ENCODE assay signal across 23 cellular contexts in genomic region chr12:130142736-130143135, GRCh38. TPM values are rescaled to one million over a fixed set of nuclear protein-coding genes. Genes with fewer than 3 reads are reported as not detected.
DNase-seq lines count a peak whose midpoint lies in the region; ATAC-seq and TF ChIP-seq lines count a peak whose summit lies in the region.
"Had no signal": no experiment of that assay in that cellular context is flagged by ENCODE, and none has a peak within 500 bp of the region (broad histone marks: within the 10 kb centered on the region; RNA-seq: fewer than 3 reads in every experiment).

No MANE protein-coding gene starts in this region.

- H3K4ac ChIP-seq in neuronal stem cell (ENCODE audit: low read length), result no peak overlapping the region

- H3K9ac ChIP-seq in neuronal stem cell (ENCODE audit: low read depth, low read length, poor library complexity), result peak overlapping the region; percentile 50

- H3K14ac ChIP-seq in neuronal stem cell (ENCODE audit: low read length), result no peak overlapping the region

- H2BK12ac ChIP-seq in neuronal stem cell (ENCODE audit: low read length), result peak overlapping the region; percentile 6

- no peak overlapping the region for H3K4me2 ChIP-seq in neuronal stem cell (ENCODE audit: insufficient read depth, low read length, poor library complexity, severe bottlenecking)

- H3K23ac ChIP-seq in neuronal stem cell (ENCODE audit: low read depth, low read length, poor library complexity), result no peak overlapping the region

- POLR2A ChIA-PET in CD4-positive, alpha-beta T cell (lab: Charles Lee), result no interaction called here

- DNase-seq in M059J (ENCODE audit: low read depth) (peak; percentile 33), RWPE2 (ENCODE audit: low spot score) (no peak), neuronal stem cell (ENCODE audit: low spot score) (no peak), NCI-H2196 treated with DMSO at 0.1 percent for 48 hours (lab: John Stamatoyannopoulos, UW; ENCODE audit: unreplicated experiment) (no peak), NCI-H1436 treated with DMSO at 0.1 percent for 48 hours (lab: John Stamatoyannopoulos, UW) (no peak)
- DNase-seq in CD4-positive, alpha-beta T cell, result no peak
- no peak for DNase-seq in activated CD8-positive, alpha-beta memory T cell treated with anti-CD3 and anti-CD28 coated beads, Interleukin-2, amount 50 U/mL, for 4 hours
- DNase-seq: BE2C; Caco-2; CD4-positive, alpha-beta memory T cell; DND-41; KBM-7; NCI-H1694 treated with DMSO at 0.1 percent for 48 hours; NCI-H446 treated with DMSO at 0.1 percent for 48 hours; NCI-H526 treated with DMSO at 0.1 percent for 48 hours; OCI-M1; SHP77 treated with DMSO at 0.1 percent for 48 hours had no signal

- intact Hi-C loops in CD4-positive, alpha-beta T cell (cut with DNase I, micrococcal nuclease), result no loop called here

- H2AK5ac ChIP-seq in neuronal stem cell (ENCODE audit: low read depth, low read length), result no peak overlapping the region

- H3K27me3 Mint-ChIP-seq in CD4-positive, alpha-beta T cell, result peaks cover 9% of the 10 kb centered on the region

- H3K9me3 ChIP-seq in RWPE2 (ENCODE audit: severe bottlenecking), result no peaks in the 10 kb centered on the region
- H3K9me3 ChIP-seq in esophagus (ENCODE audit: control insufficient read depth in 2 of 2, insufficient read depth in 1 of 2, low read depth in 1 of 2, low read length in 1 of 2), result no peaks in the 10 kb centered on the region
- H3K9me3 ChIP-seq in neuronal stem cell (replicated peaks in 1 of 2; ENCODE audit: control insufficient read depth in 2 of 2, insufficient read depth in 1 of 2, low read depth in 1 of 2, low read length in 2 of 2), result no peaks in the 10 kb centered on the region
- no peaks in the 10 kb centered on the region for H3K9me3 ChIP-seq in CD4-positive, alpha-beta T cell (ENCODE audit: control insufficient read depth, low read length)
- H3K9me3 ChIP-seq: BE2C, Caco-2, HAP-1 had no signal

- H3K27ac Mint-ChIP-seq in CD4-positive, alpha-beta T cell, result no peak overlapping the region
- H3K27ac Mint-ChIP-seq: CD4-positive, alpha-beta memory T cell had no signal

- 48 to 71% methylated on average over 14 of the region's 14 CpGs for WGBS in esophagus, 2 donors
- WGBS in neuronal stem cell (ENCODE audit: extremely low coverage in 2 of 2, insufficient read length in 2 of 2, insufficient replicate concordance in 1 of 2), 2 donors, result no CpG with 5 or more reads among the region's 14 CpGs

- H3K36me3 ChIP-seq in RWPE2 (ENCODE audit: low read depth) (no peaks in the 10 kb centered on the region), esophagus (ENCODE audit: control insufficient read depth in 2 of 2, insufficient read depth in 2 of 2, low read length in 1 of 2) (no peaks in the 10 kb centered on the region), neuronal stem cell (replicated peaks in 1 of 2; ENCODE audit: control insufficient read depth in 2 of 2, insufficient read depth in 2 of 2, low read length in 2 of 2) (no peaks in the 10 kb centered on the region)
- H3K36me3 ChIP-seq: BE2C, HAP-1 had no signal

- H3K18ac ChIP-seq in neuronal stem cell (ENCODE audit: low read length), result peak overlapping the region; percentile 78

- no peak overlapping the region for H2BK120ac ChIP-seq in neuronal stem cell (ENCODE audit: low read depth, low read length)

- H3K27me3 ChIP-seq in RWPE2 (ENCODE audit: insufficient read depth, poor library complexity, severe bottlenecking) (no peaks in the 10 kb centered on the region), esophagus (ENCODE audit: control insufficient read depth in 1 of 2, insufficient read depth in 2 of 2, low read length in 2 of 2) (no peaks in the 10 kb centered on the region), neuronal stem cell (ENCODE audit: control insufficient read depth in 3 of 3, insufficient read depth in 3 of 3, low read depth in 1 of 3, low read length in 3 of 3) (peaks cover 0 to 28% (median 9%) of the 10 kb centered on the region in 3 experiments)
- H3K27me3 ChIP-seq in CD4-positive, alpha-beta T cell (ENCODE audit: control insufficient read depth, insufficient read depth, low read length), result no peaks in the 10 kb centered on the region

- TF ChIP-seq CTCF in RWPE2 (IDR thresholded peaks at IDR 0.05; ENCODE audit: poor library complexity, severe bottlenecking), result no peak
- TF ChIP-seq CTCF in CD4-positive, alpha-beta T cell (IDR thresholded peaks at IDR 0.05), result no peak

- ATAC-seq in RWPE2 (ENCODE audit: low read depth), result peak; percentile 82
- ATAC-seq in CD4-positive, alpha-beta T cell (ENCODE audit: poor library complexity), result no peak

- H3K79me1 ChIP-seq in neuronal stem cell (ENCODE audit: low read depth, low read length), result no peaks in the 10 kb centered on the region

- H2AFZ ChIP-seq in neuronal stem cell (ENCODE audit: low read length), result no peak overlapping the region

- no peak overlapping the region for H3K4me3 Mint-ChIP-seq in CD4-positive, alpha-beta T cell
- H3K4me3 Mint-ChIP-seq: CD4-positive, alpha-beta memory T cell had no signal

- CTCF ChIA-PET in CD4-positive, alpha-beta T cell (lab: Charles Lee), result no interaction called here

- no peaks in the 10 kb centered on the region for H3K9me3 Mint-ChIP-seq in CD4-positive, alpha-beta T cell

- H4K8ac ChIP-seq in neuronal stem cell (ENCODE audit: low read depth, low read length), result no peak overlapping the region

- H4K91ac ChIP-seq in neuronal stem cell (ENCODE audit: low read depth, low read length, poor library complexity), result no peak overlapping the region

- no peak overlapping the region for H2BK5ac ChIP-seq in neuronal stem cell (ENCODE audit: low read length)

- H3K4me1 Mint-ChIP-seq in CD4-positive, alpha-beta T cell (ENCODE audit: low read depth), result no peaks in the 10 kb centered on the region

- no peaks in the 10 kb centered on the region for H3K36me3 Mint-ChIP-seq in CD4-positive, alpha-beta T cell (ENCODE audit: low read depth)
- H3K36me3 Mint-ChIP-seq: CD4-positive, alpha-beta memory T cell had no signal

- H2BK15ac ChIP-seq in neuronal stem cell (ENCODE audit: low read length), result no peak overlapping the region

- H3K27ac ChIP-seq in RWPE2 (ENCODE audit: poor library complexity, severe bottlenecking) (no peak overlapping the region), esophagus (ENCODE audit: low read depth in 2 of 2, low read length in 1 of 2) (peak overlapping the region; percentile 11 to 83), neuronal stem cell (replicated peaks; ENCODE audit: low read length) (no peak overlapping the region)
- no peak overlapping the region for H3K27ac ChIP-seq in CD4-positive, alpha-beta T cell (ENCODE audit: low read depth, low read length)
- H3K27ac ChIP-seq: SK-N-MC had no signal

- peaks cover 14% of the 10 kb centered on the region for H3K4me1 ChIP-seq in RWPE2 (ENCODE audit: insufficient read depth, poor library complexity, severe bottlenecking)
- H3K4me1 ChIP-seq in esophagus (ENCODE audit: control insufficient read depth in 2 of 2, insufficient read depth in 2 of 2, low read length in 1 of 2), result peaks cover 0 to 21% of the 10 kb centered on the region in 2 donors
- no peaks in the 10 kb centered on the region for H3K4me1 ChIP-seq in neuronal stem cell (ENCODE audit: control insufficient read depth in 2 of 2, insufficient read depth in 1 of 2, low read depth in 1 of 2, low read length in 2 of 2)
- H3K4me1 ChIP-seq: BE2C, Caco-2, HAP-1 had no signal

- H3K4me3 ChIP-seq in RWPE2 (ENCODE audit: severe bottlenecking), result no peak overlapping the region
- H3K4me3 ChIP-seq in esophagus (ENCODE audit: low read depth in 1 of 2, low read length in 2 of 2), result no peak overlapping the region
- no peak overlapping the region for H3K4me3 ChIP-seq in neuronal stem cell (ENCODE audit: low read length in 2 of 2)
- H3K4me3 ChIP-seq: HAP-1, SK-N-MC had no signal

RNA-seq across cellular contexts. Expression of gene FZD10, which starts 19.5 kb away (rescaled TPM):
- total RNA-seq in M059J (2014; rRNA removed; shearing (Covaris generic)), result not detected in 2 replicates
- 10 to 100 TPM in 1 of 2 donors, 1 to 10 TPM in 1; 7.2 to 18.7 TPM for polyA plus RNA-seq in esophagus
- 0.38 TPM for polyA plus RNA-seq in neuronal stem cell (2013, experiment 1 of 2)
- 0.36 TPM for polyA plus RNA-seq in neuronal stem cell (2013, experiment 2 of 2)
- total RNA-seq in CD4-positive, alpha-beta T cell, result not detected
- total RNA-seq: A673; CD4-positive, alpha-beta memory T cell; G401; HT1080 had no signal
- polyA plus RNA-seq: CD4-positive, alpha-beta memory T cell had no signal

Comparison
In these comparisons a context has a peak if more than half of its experiments do, and no peak if none do; other contexts are left out.
1. H3K27ac ChIP-seq: peak in esophagus (2 of 2); none in RWPE2 (single experiment), neuronal stem cell (single experiment) and CD4-positive, alpha-beta T cell (single experiment).